ENCODE assay signal across 36 cellular contexts in genomic region chr3:155917781-155918180, GRCh38.
"Had no signal": no experiment of that assay in that cellular context is flagged by ENCODE, and none has a peak within 500 bp of the region (broad histone marks: within the 10 kb centered on the region; RNA-seq: fewer than 3 reads in every experiment).

No MANE protein-coding gene starts in this region.

- H3K4me1 ChIP-seq: body of pancreas had no signal

- H3K27ac ChIP-seq: adrenal gland, body of pancreas, cardiac muscle cell, coronary artery, dorsolateral prefrontal cortex, foreskin keratinocyte, gastroesophageal sphincter, heart right ventricle, hepatocyte, WERI-Rb-1 had no signal

- H3K4me3 Mint-ChIP-seq: activated B cell treated with CpG ODN at 0.5 μM for 24 hours; activated CD8-positive, alpha-beta T cell treated with anti-CD3 and anti-CD28 coated beads for 36 hours; activated naive CD4-positive, alpha-beta T cell treated with anti-CD3 and anti-CD28 coated beads for 36 hours; activated naive CD4-positive, alpha-beta T cell treated with anti-CD3 and anti-CD28 coated beads, Interleukin-2, amount 50 U/mL, for 24 hours; activated naive CD8-positive, alpha-beta T cell treated with anti-CD3 and anti-CD28 coated beads for 36 hours; activated naive CD8-positive, alpha-beta T cell treated with anti-CD3 and anti-CD28 coated beads, Interleukin-2, amount 50 U/mL, for 24 hours; dendritic cell treated with granulocyte-macrophage colony-stimulating factor and Interleukin-4, amounts not matched to agents 40 ng/mL and 50 ng/mL, for 4 days; endodermal cell; T-helper 17 cell; T-helper 2 cell treated with Interferon-gamma antibody and Interleukin-4, amounts not matched to agents 5 μg/mL and 100 μg/mL, for 36 hours had no signal

- H3K27me3 Mint-ChIP-seq: activated B cell treated with CpG ODN at 0.5 μM for 24 hours; activated CD8-positive, alpha-beta T cell treated with anti-CD3 and anti-CD28 coated beads for 36 hours; activated naive CD4-positive, alpha-beta T cell treated with anti-CD3 and anti-CD28 coated beads, Interleukin-2, amount 50 U/mL, for 24 hours; activated naive CD8-positive, alpha-beta T cell treated with anti-CD3 and anti-CD28 coated beads for 36 hours; activated naive CD8-positive, alpha-beta T cell treated with anti-CD3 and anti-CD28 coated beads, Interleukin-2, amount 50 U/mL, for 24 hours; dendritic cell treated with granulocyte-macrophage colony-stimulating factor and Interleukin-4, amounts not matched to agents 40 ng/mL and 50 ng/mL, for 4 days; T-helper 17 cell had no signal

- ATAC-seq: activated CD4-positive, CD25-positive, alpha-beta regulatory T cell treated with anti-CD3 and anti-CD28 coated beads, Interleukin-2, amount 50 U/mL, for 24 hours; activated CD8-positive, alpha-beta T cell treated with anti-CD3 and anti-CD28 coated beads for 36 hours; activated naive CD8-positive, alpha-beta T cell treated with anti-CD3 and anti-CD28 coated beads, Interleukin-2, amount 50 U/mL, for 24 hours; body of pancreas; esophagus mucosa; foreskin keratinocyte; gastroesophageal sphincter; heart right ventricle; T-helper 17 cell had no signal

- H3K4me3 ChIP-seq: adrenal gland, body of pancreas, cardiac muscle cell, coronary artery, dorsolateral prefrontal cortex, gastroesophageal sphincter, heart right ventricle, hepatocyte had no signal

- H3K9me3 Mint-ChIP-seq: activated B cell treated with CpG ODN at 0.5 μM for 24 hours; activated CD8-positive, alpha-beta T cell treated with anti-CD3 and anti-CD28 coated beads for 36 hours; activated naive CD4-positive, alpha-beta T cell treated with anti-CD3 and anti-CD28 coated beads for 36 hours; activated naive CD4-positive, alpha-beta T cell treated with anti-CD3 and anti-CD28 coated beads, Interleukin-2, amount 50 U/mL, for 24 hours; activated naive CD8-positive, alpha-beta T cell treated with anti-CD3 and anti-CD28 coated beads for 36 hours; activated naive CD8-positive, alpha-beta T cell treated with anti-CD3 and anti-CD28 coated beads, Interleukin-2, amount 50 U/mL, for 24 hours; dendritic cell treated with granulocyte-macrophage colony-stimulating factor and Interleukin-4, amounts not matched to agents 40 ng/mL and 50 ng/mL, for 4 days; endodermal cell; T-helper 2 cell treated with Interferon-gamma antibody and Interleukin-4, amounts not matched to agents 5 μg/mL and 100 μg/mL, for 36 hours had no signal

- H3K27ac Mint-ChIP-seq: activated B cell treated with CpG ODN at 0.5 μM for 24 hours; activated CD8-positive, alpha-beta T cell treated with anti-CD3 and anti-CD28 coated beads for 36 hours; activated naive CD4-positive, alpha-beta T cell treated with anti-CD3 and anti-CD28 coated beads for 36 hours; activated naive CD8-positive, alpha-beta T cell treated with anti-CD3 and anti-CD28 coated beads for 36 hours; activated naive CD8-positive, alpha-beta T cell treated with anti-CD3 and anti-CD28 coated beads, Interleukin-2, amount 50 U/mL, for 24 hours; dendritic cell treated with granulocyte-macrophage colony-stimulating factor and Interleukin-4, amounts not matched to agents 40 ng/mL and 50 ng/mL, for 4 days; endodermal cell; T-helper 2 cell treated with Interferon-gamma antibody and Interleukin-4, amounts not matched to agents 5 μg/mL and 100 μg/mL, for 36 hours had no signal

- DNase-seq: activated B cell treated with CpG ODN at 0.5 μM for 24 hours; activated CD4-positive, alpha-beta T cell treated with anti-CD3 and anti-CD28 coated beads for 48 hours; activated CD4-positive, alpha-beta T cell treated with anti-CD3 and anti-CD28 coated beads, Interleukin-2, amount 50 U/mL, for 1 hour; activated CD4-positive, alpha-beta T cell treated with anti-CD3 and anti-CD28 coated beads, Interleukin-2, amount 50 U/mL, for 48 hours; activated CD8-positive, alpha-beta memory T cell treated with anti-CD3 and anti-CD28 coated beads for 24 hours; activated CD8-positive, alpha-beta T cell treated with anti-CD3 and anti-CD28 coated beads for 36 hours; activated effector memory CD4-positive, alpha-beta T cell treated with Interleukin-2 at 50 U/mL for 16 hours; activated gamma-delta T cell treated with Interleukin-2 at 50 U/mL for 16 hours; activated naive CD4-positive, alpha-beta T cell treated with anti-CD3 and anti-CD28 coated beads for 36 hours; activated naive CD8-positive, alpha-beta T cell treated with anti-CD3 and anti-CD28 coated beads for 36 hours; activated naive CD8-positive, alpha-beta T cell treated with anti-CD3 and anti-CD28 coated beads, Interleukin-2, amount 50 U/mL, for 24 hours; activated T-cell treated with anti-CD3 and anti-CD28 coated beads, Interleukin-2, amount 50 U/mL, for 48 hours; adrenal gland; amygdala; aorta; body of pancreas; central memory CD4-positive, alpha-beta T cell; cerebellar nuclear complex; dorsolateral prefrontal cortex; effector memory CD4-positive, alpha-beta T cell; endodermal cell; foreskin keratinocyte; heart right ventricle; T-helper 1 cell; T-helper 17 cell; T1000; WERI-Rb-1 had no signal

- H3K9me3 ChIP-seq: adrenal gland, body of pancreas, gastroesophageal sphincter, heart right ventricle had no signal

- H3K4me1 Mint-ChIP-seq: activated B cell treated with CpG ODN at 0.5 μM for 24 hours; activated naive CD4-positive, alpha-beta T cell treated with anti-CD3 and anti-CD28 coated beads, Interleukin-2, amount 50 U/mL, for 24 hours; activated naive CD8-positive, alpha-beta T cell treated with anti-CD3 and anti-CD28 coated beads for 36 hours; activated naive CD8-positive, alpha-beta T cell treated with anti-CD3 and anti-CD28 coated beads, Interleukin-2, amount 50 U/mL, for 24 hours; endodermal cell; T-helper 17 cell had no signal

- H3K27me3 ChIP-seq: adrenal gland, body of pancreas, cardiac muscle cell, dorsolateral prefrontal cortex, foreskin keratinocyte, gastroesophageal sphincter, heart right ventricle, hepatocyte had no signal
